In the genomic region with DNA sequence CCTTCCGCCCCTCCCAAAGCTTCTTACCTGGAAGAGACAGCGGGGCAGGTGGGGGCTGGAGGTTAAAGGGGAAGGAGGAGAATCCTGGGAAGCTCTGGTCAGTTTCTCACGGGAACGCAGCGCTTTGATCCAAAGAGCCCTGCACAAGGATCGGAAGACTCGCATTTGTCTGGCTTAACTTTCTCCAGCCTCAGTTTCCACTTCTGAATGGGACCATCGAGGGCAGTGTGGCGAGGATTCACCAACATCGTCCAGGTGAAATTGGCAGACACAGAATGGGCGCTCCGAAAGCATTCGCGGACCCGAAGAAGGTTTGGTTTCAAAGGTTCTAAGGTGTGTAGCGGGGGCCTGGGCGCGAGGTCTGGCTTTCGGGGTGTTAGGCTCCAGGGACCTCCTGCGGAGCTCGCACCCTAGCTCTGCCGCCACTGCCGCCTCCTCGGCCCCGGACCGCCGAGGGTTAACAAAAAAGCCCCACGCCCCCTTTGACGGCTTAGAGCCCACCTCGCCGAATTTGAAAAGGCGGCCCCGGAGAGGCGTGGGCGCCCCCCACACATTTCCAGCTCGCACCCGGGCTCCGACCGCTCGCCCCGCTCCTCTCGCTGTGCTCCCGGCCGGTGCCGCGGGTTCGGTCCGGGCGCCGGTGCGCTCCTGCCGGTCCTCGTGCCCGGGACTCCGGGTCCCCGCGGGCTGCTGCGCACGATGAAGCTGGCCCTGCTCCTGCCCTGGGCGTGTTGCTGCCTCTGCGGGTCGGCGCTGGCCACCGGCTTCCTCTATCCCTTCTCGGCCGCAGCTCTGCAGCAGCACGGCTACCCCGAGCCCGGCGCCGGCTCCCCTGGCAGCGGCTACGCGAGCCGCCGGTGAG, we compare ENCODE assay signal across 1 cellular context.
TF ChIP-seq lines count a peak whose summit lies in the region.

A gene (plus strand): TSS at position 542 of the 862 bp plus-strand sequence. CDS start 158 bp downstream, at position 700.

TF ChIP-seq in A549, 52 proteins besides CTCF, POLR2A, EP300 and RAD21:
- TF ChIP-seq HOXB5 (CRISPR knock-in tag; IDR thresholded peaks at IDR 0.05), result no peak
- TF ChIP-seq, protein P1, sequence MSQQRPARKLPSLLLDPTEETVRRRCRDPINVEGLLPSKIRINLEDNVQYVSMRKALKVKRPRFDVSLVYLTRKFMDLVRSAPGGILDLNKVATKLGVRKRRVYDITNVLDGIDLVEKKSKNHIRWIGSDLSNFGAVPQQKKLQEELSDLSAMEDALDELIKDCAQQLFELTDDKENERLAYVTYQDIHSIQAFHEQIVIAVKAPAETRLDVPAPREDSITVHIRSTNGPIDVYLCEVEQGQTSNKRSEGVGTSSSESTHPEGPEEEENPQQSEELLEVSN (IDR thresholded peaks at IDR 0.05; ENCODE audit: borderline replicate concordance, low read depth), result no peak
- no peak for TF ChIP-seq SREBF2 (IDR thresholded peaks at IDR 0.05)
- TF ChIP-seq RFX5 (IDR thresholded peaks at IDR 0.05), result no peak
- TF ChIP-seq, protein P2, sequence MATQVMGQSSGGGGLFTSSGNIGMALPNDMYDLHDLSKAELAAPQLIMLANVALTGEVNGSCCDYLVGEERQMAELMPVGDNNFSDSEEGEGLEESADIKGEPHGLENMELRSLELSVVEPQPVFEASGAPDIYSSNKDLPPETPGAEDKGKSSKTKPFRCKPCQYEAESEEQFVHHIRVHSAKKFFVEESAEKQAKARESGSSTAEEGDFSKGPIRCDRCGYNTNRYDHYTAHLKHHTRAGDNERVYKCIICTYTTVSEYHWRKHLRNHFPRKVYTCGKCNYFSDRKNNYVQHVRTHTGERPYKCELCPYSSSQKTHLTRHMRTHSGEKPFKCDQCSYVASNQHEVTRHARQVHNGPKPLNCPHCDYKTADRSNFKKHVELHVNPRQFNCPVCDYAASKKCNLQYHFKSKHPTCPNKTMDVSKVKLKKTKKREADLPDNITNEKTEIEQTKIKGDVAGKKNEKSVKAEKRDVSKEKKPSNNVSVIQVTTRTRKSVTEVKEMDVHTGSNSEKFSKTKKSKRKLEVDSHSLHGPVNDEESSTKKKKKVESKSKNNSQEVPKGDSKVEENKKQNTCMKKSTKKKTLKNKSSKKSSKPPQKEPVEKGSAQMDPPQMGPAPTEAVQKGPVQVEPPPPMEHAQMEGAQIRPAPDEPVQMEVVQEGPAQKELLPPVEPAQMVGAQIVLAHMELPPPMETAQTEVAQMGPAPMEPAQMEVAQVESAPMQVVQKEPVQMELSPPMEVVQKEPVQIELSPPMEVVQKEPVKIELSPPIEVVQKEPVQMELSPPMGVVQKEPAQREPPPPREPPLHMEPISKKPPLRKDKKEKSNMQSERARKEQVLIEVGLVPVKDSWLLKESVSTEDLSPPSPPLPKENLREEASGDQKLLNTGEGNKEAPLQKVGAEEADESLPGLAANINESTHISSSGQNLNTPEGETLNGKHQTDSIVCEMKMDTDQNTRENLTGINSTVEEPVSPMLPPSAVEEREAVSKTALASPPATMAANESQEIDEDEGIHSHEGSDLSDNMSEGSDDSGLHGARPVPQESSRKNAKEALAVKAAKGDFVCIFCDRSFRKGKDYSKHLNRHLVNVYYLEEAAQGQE (IDR thresholded peaks at IDR 0.05), result no peak
- TF ChIP-seq ESRRA (IDR thresholded peaks at IDR 0.05; ENCODE audit: borderline replicate concordance, low read length), result no peak
- TF ChIP-seq, protein P3, sequence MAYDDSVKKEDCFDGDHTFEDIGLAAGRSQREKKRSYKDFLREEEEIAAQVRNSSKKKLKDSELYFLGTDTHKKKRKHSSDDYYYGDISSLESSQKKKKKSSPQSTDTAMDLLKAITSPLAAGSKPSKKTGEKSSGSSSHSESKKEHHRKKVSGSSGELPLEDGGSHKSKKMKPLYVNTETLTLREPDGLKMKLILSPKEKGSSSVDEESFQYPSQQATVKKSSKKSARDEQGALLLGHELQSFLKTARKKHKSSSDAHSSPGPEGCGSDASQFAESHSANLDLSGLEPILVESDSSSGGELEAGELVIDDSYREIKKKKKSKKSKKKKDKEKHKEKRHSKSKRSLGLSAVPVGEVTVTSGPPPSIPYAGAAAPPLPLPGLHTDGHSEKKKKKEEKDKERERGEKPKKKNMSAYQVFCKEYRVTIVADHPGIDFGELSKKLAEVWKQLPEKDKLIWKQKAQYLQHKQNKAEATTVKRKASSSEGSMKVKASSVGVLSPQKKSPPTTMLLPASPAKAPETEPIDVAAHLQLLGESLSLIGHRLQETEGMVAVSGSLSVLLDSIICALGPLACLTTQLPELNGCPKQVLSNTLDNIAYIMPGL (CRISPR knock-in tag; IDR thresholded peaks at IDR 0.05; ENCODE audit: borderline replicate concordance), result no peak
- TF ChIP-seq CBX8 (IDR thresholded peaks at IDR 0.05), result no peak
- TF ChIP-seq EHMT2 (IDR thresholded peaks at IDR 0.05; ENCODE audit: low read depth), result no peak
- no peak for TF ChIP-seq MAZ (IDR thresholded peaks at IDR 0.05; ENCODE audit: borderline replicate concordance, low read depth, low read length)
- no peak for TF ChIP-seq JUN (IDR thresholded peaks at IDR 0.05)
- no peak for TF ChIP-seq FOSL2 (IDR thresholded peaks at IDR 0.05)
- no peak for TF ChIP-seq FOSL2 (CRISPR knock-in tag; IDR thresholded peaks at IDR 0.05)
- no peak for TF ChIP-seq HOXA7 (CRISPR knock-in tag; IDR thresholded peaks at IDR 0.05)
- TF ChIP-seq HOXB13 (CRISPR knock-in tag; IDR thresholded peaks at IDR 0.05; ENCODE audit: low read depth), result no peak
- TF ChIP-seq SMC3 (IDR thresholded peaks at IDR 0.05), result no peak
